In genomic region chr11:119422505-119423416, GRCh38 we compare ENCODE assay signal across 8 cellular contexts. TPM values are rescaled to one million over a fixed set of nuclear protein-coding genes. Genes with fewer than 3 reads are reported as not detected.
DNase-seq lines count a peak whose midpoint lies in the region; ATAC-seq and TF ChIP-seq lines count a peak whose summit lies in the region.

Gene THY1 (minus strand): TSS chr11:119423172. CDS start chr11:119420905, 2,267 bp downstream.

- peak within 1 kb of the TSS; percentile 56 to 71 (median 60) for H3K4me3 ChIP-seq in breast epithelium
- H3K4me3 ChIP-seq in iPS-11a (ENCODE audit: low read depth, low read length) = peak within 1 kb of the TSS; percentile 71
- peak within 1 kb of the TSS; percentile 64 for H3K4me3 ChIP-seq in skeletal muscle cell (ENCODE audit: low read depth, low read length)

- no peaks in the 10 kb centered on the region for H3K4me1 ChIP-seq in breast epithelium

- intact Hi-C loops in breast epithelium (cut with DNase I; ENCODE audit: low total_unique reads) = no loop called here
- intact Hi-C loops in MCF 10A (cut with micrococcal nuclease) = no loop called here

- H3K27me3 Mint-ChIP-seq in MCF 10A (ENCODE audit: insufficient read depth, unreplicated experiment) = peaks cover 12% of the 10 kb centered on the region
- H3K27me3 Mint-ChIP-seq in activated naive CD8-positive, alpha-beta T cell treated with anti-CD3 and anti-CD28 coated beads, Interleukin-2, amount 10 ng/mL, durations not matched to agents 7 days and 5 days = peaks cover 59% of the 10 kb centered on the region

- no peak within 1 kb of the TSS for H3K4me3 Mint-ChIP-seq in MCF 10A (ENCODE audit: unreplicated experiment)
- peak within 1 kb of the TSS; percentile 25 for H3K4me3 Mint-ChIP-seq in activated naive CD8-positive, alpha-beta T cell treated with anti-CD3 and anti-CD28 coated beads, Interleukin-2, amount 10 ng/mL, durations not matched to agents 7 days and 5 days

- H3K4me1 Mint-ChIP-seq in MCF 10A (ENCODE audit: insufficient read depth, unreplicated experiment) = peaks cover 21% of the 10 kb centered on the region
- H3K4me1 Mint-ChIP-seq in activated naive CD8-positive, alpha-beta T cell treated with anti-CD3 and anti-CD28 coated beads, Interleukin-2, amount 10 ng/mL, durations not matched to agents 7 days and 5 days = peaks cover 7% of the 10 kb centered on the region

- H3K9me3 Mint-ChIP-seq in MCF 10A (ENCODE audit: unreplicated experiment) = no peaks in the 10 kb centered on the region
- no peaks in the 10 kb centered on the region for H3K9me3 Mint-ChIP-seq in activated naive CD8-positive, alpha-beta T cell treated with anti-CD3 and anti-CD28 coated beads, Interleukin-2, amount 10 ng/mL, durations not matched to agents 7 days and 5 days

- no peaks in the 10 kb centered on the region for H3K36me3 ChIP-seq in breast epithelium

- peak within 1 kb of the TSS; percentile 42 to 63 for H3K27ac ChIP-seq in breast epithelium

- H3K36me3 Mint-ChIP-seq in MCF 10A (ENCODE audit: insufficient read depth, unreplicated experiment) = no peaks in the 10 kb centered on the region
- H3K36me3 Mint-ChIP-seq in activated naive CD8-positive, alpha-beta T cell treated with anti-CD3 and anti-CD28 coated beads, Interleukin-2, amount 10 ng/mL, durations not matched to agents 7 days and 5 days = no peaks in the 10 kb centered on the region

- no peak within 1 kb of the TSS for H3K27ac Mint-ChIP-seq in MCF 10A (ENCODE audit: low read depth, unreplicated experiment)
- H3K27ac Mint-ChIP-seq in activated naive CD8-positive, alpha-beta T cell treated with anti-CD3 and anti-CD28 coated beads, Interleukin-2, amount 10 ng/mL, durations not matched to agents 7 days and 5 days = no peak within 1 kb of the TSS

- peaks cover 2 to 31% of the 10 kb centered on the region in 2 donors for H3K27me3 ChIP-seq in breast epithelium

- POLR2A ChIA-PET in MCF 10A (lab: Yijun Ruan, JAX) = no interaction called here
- POLR2A ChIA-PET in activated naive CD8-positive, alpha-beta T cell treated with anti-CD3 and anti-CD28 coated beads, Interleukin-2, amount 10 ng/mL, durations not matched to agents 7 days and 5 days (lab: Charles Lee) = no interaction called here

- ATAC-seq in activated naive CD8-positive, alpha-beta T cell treated with anti-CD3 and anti-CD28 coated beads, Interleukin-2, amount 10 ng/mL, durations not matched to agents 7 days and 5 days (ENCODE audit: low read depth) = peak; percentile 42
- ATAC-seq in HG03175 (IDR thresholded peaks at IDR 0.05; ENCODE audit: unreplicated experiment) (no peak), GM18517 (IDR thresholded peaks at IDR 0.05; ENCODE audit: unreplicated experiment) (no peak), GM18519 (IDR thresholded peaks at IDR 0.05; ENCODE audit: low FRiP score, unreplicated experiment) (no peak)

- no peak for TF ChIP-seq CTCF in breast epithelium (IDR thresholded peaks at IDR 0.05)
- no peak for TF ChIP-seq CTCF in MCF 10A (IDR thresholded peaks at IDR 0.05; ENCODE audit: unreplicated experiment)

- no peak for TF ChIP-seq POLR2A in breast epithelium (IDR thresholded peaks at IDR 0.05)

- H3K9me3 ChIP-seq in breast epithelium = no peaks in the 10 kb centered on the region

- DNase-seq in breast epithelium (ENCODE audit: low spot score in 2 of 2) (no peak), MCF 10A (ENCODE audit: unreplicated experiment) (no peak), skeletal muscle cell (ENCODE audit: low read depth) (no peak)
- no peak for DNase-seq in activated naive CD8-positive, alpha-beta T cell treated with anti-CD3 and anti-CD28 coated beads, Interleukin-2, amount 10 ng/mL, durations not matched to agents 7 days and 5 days

- CTCF ChIA-PET in MCF 10A (lab: Yijun Ruan, JAX) = interaction anchor here (0.6 kb wide), 1 partner anchor 228 kb away, joined by 6 read pairs; no protein-coding TSS in a partner anchor

- no TSS peak for BruUV-seq in MCF 10A (replicated peaks; lab: Mats Ljungman, UMichigan)

RNA-seq across cellular contexts. Expression of gene THY1, which starts in this region (rescaled TPM):
- total RNA-seq in breast epithelium = 10 to 100 TPM in 2 of 3 donors, 1 to 10 TPM in 1; 8.5 to 26.3 (median 23.8) TPM
- total RNA-seq in MCF 10A (2022) = not detected in 2 replicates
- total RNA-seq in activated naive CD8-positive, alpha-beta T cell treated with anti-CD3 and anti-CD28 coated beads, Interleukin-2, amount 10 ng/mL, durations not matched to agents 7 days and 5 days = not detected

Comparison
In these comparisons a context has a peak if more than half of its experiments do, and no peak if none do; other contexts are left out.
1. Peak in ATAC-seq in activated naive CD8-positive, alpha-beta T cell treated with anti-CD3 and anti-CD28 coated beads, Interleukin-2, amount 10 ng/mL, durations not matched to agents 7 days and 5 days; RNA of the gene not detected or under 1 TPM.